In genomic region chr1:1914101-1914811, GRCh38 we compare ENCODE assay signal across 1 cellular context.
TF ChIP-seq lines count a peak whose summit lies in the region.

No MANE protein-coding gene starts in this region.

TF ChIP-seq in WTC11, 78 proteins besides CTCF, POLR2A, EP300 and RAD21 (continued from another document):
- TF ChIP-seq ERG (CRISPR knock-in tag; IDR thresholded peaks at IDR 0.05) (no peak), ZSCAN18 (CRISPR knock-in tag; IDR thresholded peaks at IDR 0.05) (no peak), FOXJ3 (CRISPR knock-in tag; IDR thresholded peaks at IDR 0.05; ENCODE audit: borderline replicate concordance) (no peak), ZNF512 (CRISPR knock-in tag; IDR thresholded peaks at IDR 0.05; ENCODE audit: borderline replicate concordance) (no peak), ZNF121 (CRISPR knock-in tag; IDR thresholded peaks at IDR 0.05) (no peak), TP53 (CRISPR knock-in tag; IDR thresholded peaks at IDR 0.05) (no peak), NR3C1 (CRISPR knock-in tag; conservative IDR thresholded peaks at IDR 0.05; ENCODE audit: low read depth) (no peak), HMGXB4 (CRISPR knock-in tag; IDR thresholded peaks at IDR 0.05) (no peak), NR1H2 (CRISPR knock-in tag; IDR thresholded peaks at IDR 0.05) (no peak), GRHL2 (CRISPR knock-in tag; IDR thresholded peaks at IDR 0.05; ENCODE audit: insufficient replicate concordance, severe bottlenecking) (no peak)
